12 cellular contexts compared by ENCODE assay signal in the genomic region with DNA sequence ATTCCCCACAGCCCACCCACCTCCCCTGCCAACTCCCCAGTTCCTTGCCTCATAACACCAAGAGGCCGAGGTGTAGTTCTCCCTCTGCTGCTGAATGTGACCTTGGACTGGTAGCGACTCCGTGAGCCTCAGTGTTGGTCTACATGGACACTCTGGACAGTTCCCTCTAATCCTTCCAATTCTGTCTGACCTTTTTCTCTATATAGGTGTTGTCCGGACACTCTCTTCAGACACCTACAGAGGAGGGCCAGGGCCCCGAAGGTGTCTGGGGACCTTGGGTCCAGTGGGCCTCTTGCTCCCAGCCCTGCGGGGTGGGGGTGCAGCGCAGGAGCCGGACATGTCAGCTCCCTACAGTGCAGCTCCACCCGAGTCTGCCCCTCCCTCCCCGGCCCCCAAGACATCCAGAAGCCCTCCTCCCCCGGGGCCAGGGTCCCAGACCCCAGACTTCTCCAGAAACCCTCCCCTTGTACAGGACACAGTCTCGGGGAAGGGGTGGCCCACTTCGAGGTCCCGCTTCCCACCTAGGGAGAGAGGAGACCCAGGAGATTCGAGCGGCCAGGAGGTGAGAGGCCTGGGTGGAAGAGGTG. TPM values are rescaled to one million over a fixed set of nuclear protein-coding genes. Genes with fewer than 3 reads are reported as not detected.
DNase-seq lines count a peak whose midpoint lies in the region; ATAC-seq and TF ChIP-seq lines count a peak whose summit lies in the region.
"Had no signal": no experiment of that assay in that cellular context is flagged by ENCODE, and none has a peak within 500 bp of the region (broad histone marks: within the 10 kb centered on the region; RNA-seq: fewer than 3 reads in every experiment).

No MANE protein-coding gene starts in this region.

- TF ChIP-seq CTCF in chondrocyte (IDR thresholded peaks at IDR 0.05): no peak

- H3K4me3 ChIP-seq in mesodermal cell (ENCODE audit: extremely low read depth, insufficient read depth, low read length, poor library complexity, severe bottlenecking) (no peak overlapping the region), thymus (ENCODE audit: low read length) (no peak overlapping the region)
- H3K4me3 ChIP-seq: neural progenitor cell had no signal

- H3K36me3 ChIP-seq in mesodermal cell (ENCODE audit: control insufficient read depth, insufficient read depth, low read length) (peaks cover 10% of the 10 kb centered on the region), thymus (ENCODE audit: control insufficient read depth, insufficient read depth) (no peaks in the 10 kb centered on the region)
- H3K36me3 ChIP-seq: neural progenitor cell had no signal

- no peaks in the 10 kb centered on the region for H3K9me3 Mint-ChIP-seq in chondrocyte (ENCODE audit: low read depth)
- no peaks in the 10 kb centered on the region for H3K9me3 Mint-ChIP-seq in activated T-cell treated with anti-CD3 and anti-CD28 coated beads, Interleukin-2, amount 50 U/mL, for 4 hours
- H3K9me3 Mint-ChIP-seq: neural progenitor cell had no signal

- peak overlapping the region; percentile 74 for H3K27ac Mint-ChIP-seq in chondrocyte (ENCODE audit: unreplicated experiment)
- H3K27ac Mint-ChIP-seq: neural progenitor cell had no signal

- peaks cover 22% of the 10 kb centered on the region for H3K4me1 ChIP-seq in mesodermal cell (ENCODE audit: control insufficient read depth, insufficient read depth, low read length, poor library complexity, severe bottlenecking)
- H3K4me1 ChIP-seq in thymus (ENCODE audit: control insufficient read depth, insufficient read depth, low read length): peaks cover 16% of the 10 kb centered on the region

- no peaks in the 10 kb centered on the region for H3K27me3 Mint-ChIP-seq in chondrocyte (ENCODE audit: low read depth)
- H3K27me3 Mint-ChIP-seq in activated T-cell treated with anti-CD3 and anti-CD28 coated beads, Interleukin-2, amount 50 U/mL, for 4 hours (ENCODE audit: low read depth): peaks cover 12% of the 10 kb centered on the region

- 86 to 87% methylated on average over 10 to 13 of the region's 16 CpGs for WGBS in mesodermal cell (ENCODE audit: insufficient coverage in 2 of 2), 2 experiments
- WGBS in thymus: 83% methylated on average over 16 of the region's 16 CpGs

- peaks cover 23% of the 10 kb centered on the region for H3K27me3 ChIP-seq in thymus (ENCODE audit: control insufficient read depth, insufficient read depth)

- H3K27ac ChIP-seq in mesodermal cell (ENCODE audit: low read depth, low read length, severe bottlenecking) (peak overlapping the region; percentile 71), thymus (ENCODE audit: low read depth) (peak overlapping the region; percentile 6)
- H3K27ac ChIP-seq: neural progenitor cell had no signal

- H3K9me3 ChIP-seq in mesodermal cell (ENCODE audit: control insufficient read depth, low read length) (no peaks in the 10 kb centered on the region), thymus (ENCODE audit: control insufficient read depth) (no peaks in the 10 kb centered on the region)

- no peak for ATAC-seq in activated T-cell treated with anti-CD3 and anti-CD28 coated beads, Interleukin-2, amount 50 U/mL, for 4 hours

- H3K4me1 Mint-ChIP-seq in chondrocyte (ENCODE audit: low read depth): peaks cover 34% of the 10 kb centered on the region
- peaks cover 17% of the 10 kb centered on the region for H3K4me1 Mint-ChIP-seq in activated T-cell treated with anti-CD3 and anti-CD28 coated beads, Interleukin-2, amount 50 U/mL, for 4 hours (ENCODE audit: low read depth)

- DNase-seq in SKM-1 (lab: John Stamatoyannopoulos, UW; ENCODE audit: unreplicated experiment) (peak; percentile 96), SKM-1 treated with dmso at 0.1 percent for 144 hours (lab: John Stamatoyannopoulos, UW; ENCODE audit: unreplicated experiment) (no peak), chondrocyte (ENCODE audit: low spot score) (peak; percentile 91), A172 (ENCODE audit: low spot score) (no peak), foreskin melanocyte (no peak)
- DNase-seq in activated T-cell treated with anti-CD3 and anti-CD28 coated beads, Interleukin-2, amount 50 U/mL, for 4 hours: no peak
- DNase-seq: activated CD4-positive, alpha-beta T cell treated with anti-CD3 and anti-CD28 coated beads for 48 hours; glutamatergic neuron; NCI-H2081 treated with DMSO at 0.1 percent for 48 hours had no signal

- H3K36me3 Mint-ChIP-seq in chondrocyte (ENCODE audit: low read depth): no peaks in the 10 kb centered on the region
- H3K36me3 Mint-ChIP-seq in activated T-cell treated with anti-CD3 and anti-CD28 coated beads, Interleukin-2, amount 50 U/mL, for 4 hours (ENCODE audit: insufficient read depth): peaks cover 5% of the 10 kb centered on the region

- H3K4me3 Mint-ChIP-seq in chondrocyte (ENCODE audit: unreplicated experiment): no peak overlapping the region
- H3K4me3 Mint-ChIP-seq in activated T-cell treated with anti-CD3 and anti-CD28 coated beads, Interleukin-2, amount 50 U/mL, for 4 hours: no peak overlapping the region
- H3K4me3 Mint-ChIP-seq: neural progenitor cell had no signal

RNA-seq across cellular contexts. Expression of gene ADAMTSL4, which starts 3.6 kb away (rescaled TPM):
- total RNA-seq in chondrocyte: 3.6 to 5.7 TPM (median 5.1 TPM) in 3 replicates
- polyA plus RNA-seq in mesodermal cell (2013, experiment 1 of 2): 6.7 TPM
- polyA plus RNA-seq in mesodermal cell (2013, experiment 2 of 2): 7.2 TPM
- polyA plus RNA-seq in thymus: 17.9 TPM
- total RNA-seq in A172 (2014; rRNA removed; shearing (Covaris generic)): 0.38 and 2.3 TPM in 2 replicates
- total RNA-seq in activated T-cell treated with anti-CD3 and anti-CD28 coated beads, Interleukin-2, amount 50 U/mL, for 4 hours: under 1 TPM; 0.19 to 0.34 (median 0.33) TPM

RNA-seq across cellular contexts. Expression of gene MCL1, which starts 26.6 kb away (rescaled TPM):
- total RNA-seq in chondrocyte: 211 to 264 TPM (median 255 TPM) in 3 replicates
- polyA plus RNA-seq in mesodermal cell (2013, experiment 1 of 2): 150 TPM
- 143 TPM for polyA plus RNA-seq in mesodermal cell (2013, experiment 2 of 2)
- 200 TPM for polyA plus RNA-seq in thymus
- 224 and 246 TPM in 2 replicates for total RNA-seq in A172 (2014; rRNA removed; shearing (Covaris generic))
- 100 to 1,000 TPM; 228 to 237 (median 236) TPM for total RNA-seq in activated T-cell treated with anti-CD3 and anti-CD28 coated beads, Interleukin-2, amount 50 U/mL, for 4 hours

RNA-seq across cellular contexts. Expression of gene FALEC, which starts 37.2 kb away (rescaled TPM):
- 1.2 TPM in 1 of 3 replicates, not detected in the others for total RNA-seq in chondrocyte
- not detected for polyA plus RNA-seq in mesodermal cell (2013, experiment 1 of 2)
- polyA plus RNA-seq in mesodermal cell (2013, experiment 2 of 2): not detected
- 0.16 TPM for polyA plus RNA-seq in thymus
- total RNA-seq in A172 (2014; rRNA removed; shearing (Covaris generic)): 0.55 TPM in 1 of 2 replicates, not detected in the other
- under 1 TPM in 1 of 3 donors, not detected in 2; 0.40 TPM for total RNA-seq in activated T-cell treated with anti-CD3 and anti-CD28 coated beads, Interleukin-2, amount 50 U/mL, for 4 hours

RNA-seq across cellular contexts. Expression of gene ECM1, which starts 44.9 kb away (rescaled TPM):
- 3.6 to 9.1 TPM (median 8.2 TPM) in 3 replicates for total RNA-seq in chondrocyte
- 80.5 TPM for polyA plus RNA-seq in mesodermal cell (2013, experiment 1 of 2)
- polyA plus RNA-seq in mesodermal cell (2013, experiment 2 of 2): 65.4 TPM
- polyA plus RNA-seq in thymus: 4.6 TPM
- 101 and 135 TPM in 2 replicates for total RNA-seq in A172 (2014; rRNA removed; shearing (Covaris generic))
- under 1 TPM; 0.43 to 0.82 (median 0.50) TPM for total RNA-seq in activated T-cell treated with anti-CD3 and anti-CD28 coated beads, Interleukin-2, amount 50 U/mL, for 4 hours

Comparison
In these comparisons a context has a peak if more than half of its experiments do, and no peak if none do; other contexts are left out.
1. DNase-seq: peak in SKM-1 (single experiment) and chondrocyte (single experiment); none in SKM-1 treated with dmso at 0.1 percent for 144 hours (single experiment), A172 (single experiment), activated T-cell treated with anti-CD3 and anti-CD28 coated beads, Interleukin-2, amount 50 U/mL, for 4 hours (single experiment) and foreskin melanocyte (single experiment).